ENCODE assay signal across 1 cellular context in genomic region chr5:146446861-146447733, GRCh38.
TF ChIP-seq lines count a peak whose summit lies in the region.

TCERG1 (plus strand) TSS chr5:146447333; CDS start chr5:146447350, 17 bp downstream.

TF ChIP-seq in HepG2, 621 proteins besides CTCF, POLR2A, EP300 and RAD21 (continued from another document and continues in another):
- TF ChIP-seq ZSCAN20 (CRISPR knock-in tag; IDR thresholded peaks at IDR 0.05; ENCODE audit: borderline replicate concordance): peak; percentile 76
- TF ChIP-seq, protein P1, sequence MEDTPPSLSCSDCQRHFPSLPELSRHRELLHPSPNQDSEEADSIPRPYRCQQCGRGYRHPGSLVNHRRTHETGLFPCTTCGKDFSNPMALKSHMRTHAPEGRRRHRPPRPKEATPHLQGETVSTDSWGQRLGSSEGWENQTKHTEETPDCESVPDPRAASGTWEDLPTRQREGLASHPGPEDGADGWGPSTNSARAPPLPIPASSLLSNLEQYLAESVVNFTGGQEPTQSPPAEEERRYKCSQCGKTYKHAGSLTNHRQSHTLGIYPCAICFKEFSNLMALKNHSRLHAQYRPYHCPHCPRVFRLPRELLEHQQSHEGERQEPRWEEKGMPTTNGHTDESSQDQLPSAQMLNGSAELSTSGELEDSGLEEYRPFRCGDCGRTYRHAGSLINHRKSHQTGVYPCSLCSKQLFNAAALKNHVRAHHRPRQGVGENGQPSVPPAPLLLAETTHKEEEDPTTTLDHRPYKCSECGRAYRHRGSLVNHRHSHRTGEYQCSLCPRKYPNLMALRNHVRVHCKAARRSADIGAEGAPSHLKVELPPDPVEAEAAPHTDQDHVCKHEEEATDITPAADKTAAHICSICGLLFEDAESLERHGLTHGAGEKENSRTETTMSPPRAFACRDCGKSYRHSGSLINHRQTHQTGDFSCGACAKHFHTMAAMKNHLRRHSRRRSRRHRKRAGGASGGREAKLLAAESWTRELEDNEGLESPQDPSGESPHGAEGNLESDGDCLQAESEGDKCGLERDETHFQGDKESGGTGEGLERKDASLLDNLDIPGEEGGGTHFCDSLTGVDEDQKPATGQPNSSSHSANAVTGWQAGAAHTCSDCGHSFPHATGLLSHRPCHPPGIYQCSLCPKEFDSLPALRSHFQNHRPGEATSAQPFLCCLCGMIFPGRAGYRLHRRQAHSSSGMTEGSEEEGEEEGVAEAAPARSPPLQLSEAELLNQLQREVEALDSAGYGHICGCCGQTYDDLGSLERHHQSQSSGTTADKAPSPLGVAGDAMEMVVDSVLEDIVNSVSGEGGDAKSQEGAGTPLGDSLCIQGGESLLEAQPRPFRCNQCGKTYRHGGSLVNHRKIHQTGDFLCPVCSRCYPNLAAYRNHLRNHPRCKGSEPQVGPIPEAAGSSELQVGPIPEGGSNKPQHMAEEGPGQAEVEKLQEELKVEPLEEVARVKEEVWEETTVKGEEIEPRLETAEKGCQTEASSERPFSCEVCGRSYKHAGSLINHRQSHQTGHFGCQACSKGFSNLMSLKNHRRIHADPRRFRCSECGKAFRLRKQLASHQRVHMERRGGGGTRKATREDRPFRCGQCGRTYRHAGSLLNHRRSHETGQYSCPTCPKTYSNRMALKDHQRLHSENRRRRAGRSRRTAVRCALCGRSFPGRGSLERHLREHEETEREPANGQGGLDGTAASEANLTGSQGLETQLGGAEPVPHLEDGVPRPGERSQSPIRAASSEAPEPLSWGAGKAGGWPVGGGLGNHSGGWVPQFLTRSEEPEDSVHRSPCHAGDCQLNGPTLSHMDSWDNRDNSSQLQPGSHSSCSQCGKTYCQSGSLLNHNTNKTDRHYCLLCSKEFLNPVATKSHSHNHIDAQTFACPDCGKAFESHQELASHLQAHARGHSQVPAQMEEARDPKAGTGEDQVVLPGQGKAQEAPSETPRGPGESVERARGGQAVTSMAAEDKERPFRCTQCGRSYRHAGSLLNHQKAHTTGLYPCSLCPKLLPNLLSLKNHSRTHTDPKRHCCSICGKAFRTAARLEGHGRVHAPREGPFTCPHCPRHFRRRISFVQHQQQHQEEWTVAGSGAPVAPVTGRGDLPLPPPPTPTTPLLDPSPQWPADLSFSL (CRISPR knock-in tag; IDR thresholded peaks at IDR 0.05): no peak
- peak; percentile 92 for TF ChIP-seq POLR2G (IDR thresholded peaks at IDR 0.05; ENCODE audit: low read depth, low read length)
- 0 out of 2 replicates have a peak, but pooled peaks have one; percentile 22 for TF ChIP-seq CAMTA2 (CRISPR knock-in tag; IDR thresholded peaks at IDR 0.05; ENCODE audit: borderline replicate concordance)
- TF ChIP-seq KLF13 (CRISPR knock-in tag; IDR thresholded peaks at IDR 0.05): 0 out of 2 replicates have a peak, but pooled peaks have one; percentile 40
- 0 out of 2 replicates have a peak, but pooled peaks have one; percentile 57 for TF ChIP-seq RFXANK (CRISPR knock-in tag; IDR thresholded peaks at IDR 0.05)
- no peak for TF ChIP-seq MBD4 (IDR thresholded peaks at IDR 0.05; ENCODE audit: borderline replicate concordance, low read length)
- TF ChIP-seq ONECUT2 (CRISPR knock-in tag; IDR thresholded peaks at IDR 0.05): no peak
- no peak; the same call in 1 of the 2 replicates for TF ChIP-seq ZNF33B (CRISPR knock-in tag; IDR thresholded peaks at IDR 0.05)
- TF ChIP-seq ZNF891 (CRISPR knock-in tag; IDR thresholded peaks at IDR 0.05): no peak
- no peak for TF ChIP-seq CHD4 (IDR thresholded peaks at IDR 0.05; ENCODE audit: borderline replicate concordance, low read length)
- no peak for TF ChIP-seq SRSF4 (IDR thresholded peaks at IDR 0.05; ENCODE audit: low read depth, low read length, poor library complexity, severe bottlenecking)
- TF ChIP-seq ZNF629 (CRISPR knock-in tag; conservative IDR thresholded peaks at IDR 0.05): no peak
- peak; percentile 70 for TF ChIP-seq ELF3 (CRISPR knock-in tag; IDR thresholded peaks at IDR 0.05)
- TF ChIP-seq PRDM10 (CRISPR knock-in tag; IDR thresholded peaks at IDR 0.05; ENCODE audit: low read depth): peak; percentile 46; the same call in 1 of the 2 replicates
- TF ChIP-seq IRF2 (CRISPR knock-in tag; IDR thresholded peaks at IDR 0.05): peak; percentile 86; the same call in 1 of the 2 replicates
- TF ChIP-seq CREM (IDR thresholded peaks at IDR 0.05): peak; percentile 86
- no peak for TF ChIP-seq CREM (CRISPR knock-in tag; IDR thresholded peaks at IDR 0.05)
- TF ChIP-seq KAT2B (IDR thresholded peaks at IDR 0.05; ENCODE audit: borderline replicate concordance, low read depth, low read length): no peak
- TF ChIP-seq DNMT1 (CRISPR knock-in tag; IDR thresholded peaks at IDR 0.05): no peak
- TF ChIP-seq ZSCAN31 (CRISPR knock-in tag; IDR thresholded peaks at IDR 0.05; ENCODE audit: low read depth): no peak
- TF ChIP-seq LBX2 (CRISPR knock-in tag; IDR thresholded peaks at IDR 0.05; ENCODE audit: borderline replicate concordance): no peak
- TF ChIP-seq PLRG1 (conservative IDR thresholded peaks at IDR 0.05): no peak
- peak; percentile 96 for TF ChIP-seq ZFX (CRISPR knock-in tag; IDR thresholded peaks at IDR 0.05; ENCODE audit: low read depth)
- TF ChIP-seq MEIS1 (CRISPR knock-in tag; IDR thresholded peaks at IDR 0.05; ENCODE audit: borderline replicate concordance): 0 out of 2 replicates have a peak, but pooled peaks have one; percentile 24
- TF ChIP-seq ZIK1 (CRISPR knock-in tag; IDR thresholded peaks at IDR 0.05; ENCODE audit: borderline replicate concordance, low read depth): no peak
- TF ChIP-seq, protein P2, sequence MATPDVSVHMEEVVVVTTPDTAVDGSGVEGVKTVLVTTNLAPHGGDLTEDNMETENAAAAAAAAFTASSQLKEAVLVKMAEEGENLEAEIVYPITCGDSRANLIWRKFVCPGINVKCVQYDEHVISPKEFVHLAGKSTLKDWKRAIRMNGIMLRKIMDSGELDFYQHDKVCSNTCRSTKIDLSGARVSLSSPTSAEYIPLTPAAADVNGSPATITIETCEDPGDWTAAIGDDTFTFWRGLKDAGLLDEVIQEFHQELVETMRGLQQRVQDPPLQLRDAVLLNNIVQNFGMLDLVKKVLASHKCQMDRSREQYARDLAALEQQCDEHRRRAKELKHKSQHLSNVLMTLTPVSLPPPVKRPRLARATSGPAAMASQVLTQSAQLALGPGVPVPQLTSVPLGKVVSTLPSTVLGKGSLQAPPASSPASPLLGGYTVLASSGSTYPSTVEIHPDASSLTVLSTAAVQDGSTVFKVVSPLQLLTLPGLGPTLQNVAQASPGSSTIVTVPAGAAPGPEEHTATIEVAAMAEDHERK (CRISPR knock-in tag; IDR thresholded peaks at IDR 0.05; ENCODE audit: low read depth): no peak
- peak; percentile 88 for TF ChIP-seq MXD4 (CRISPR knock-in tag; IDR thresholded peaks at IDR 0.05)
- no peak; the same call in 1 of the 2 replicates for TF ChIP-seq ZZZ3 (CRISPR knock-in tag; IDR thresholded peaks at IDR 0.05; ENCODE audit: borderline replicate concordance)
- TF ChIP-seq MZF1 (CRISPR knock-in tag; IDR thresholded peaks at IDR 0.05; ENCODE audit: borderline replicate concordance): no peak
- TF ChIP-seq DPF2 (CRISPR knock-in tag; IDR thresholded peaks at IDR 0.05; ENCODE audit: borderline replicate concordance, low read depth): no peak
- TF ChIP-seq JDP2 (CRISPR knock-in tag; IDR thresholded peaks at IDR 0.05; ENCODE audit: borderline replicate concordance): no peak
- TF ChIP-seq, protein P3, sequence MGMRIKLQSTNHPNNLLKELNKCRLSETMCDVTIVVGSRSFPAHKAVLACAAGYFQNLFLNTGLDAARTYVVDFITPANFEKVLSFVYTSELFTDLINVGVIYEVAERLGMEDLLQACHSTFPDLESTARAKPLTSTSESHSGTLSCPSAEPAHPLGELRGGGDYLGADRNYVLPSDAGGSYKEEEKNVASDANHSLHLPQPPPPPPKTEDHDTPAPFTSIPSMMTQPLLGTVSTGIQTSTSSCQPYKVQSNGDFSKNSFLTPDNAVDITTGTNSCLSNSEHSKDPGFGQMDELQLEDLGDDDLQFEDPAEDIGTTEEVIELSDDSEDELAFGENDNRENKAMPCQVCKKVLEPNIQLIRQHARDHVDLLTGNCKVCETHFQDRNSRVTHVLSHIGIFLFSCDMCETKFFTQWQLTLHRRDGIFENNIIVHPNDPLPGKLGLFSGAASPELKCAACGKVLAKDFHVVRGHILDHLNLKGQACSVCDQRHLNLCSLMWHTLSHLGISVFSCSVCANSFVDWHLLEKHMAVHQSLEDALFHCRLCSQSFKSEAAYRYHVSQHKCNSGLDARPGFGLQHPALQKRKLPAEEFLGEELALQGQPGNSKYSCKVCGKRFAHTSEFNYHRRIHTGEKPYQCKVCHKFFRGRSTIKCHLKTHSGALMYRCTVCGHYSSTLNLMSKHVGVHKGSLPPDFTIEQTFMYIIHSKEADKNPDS (CRISPR knock-in tag; IDR thresholded peaks at IDR 0.05): no peak
- no peak; the same call in 1 of the 2 replicates for TF ChIP-seq HOXA5 (CRISPR knock-in tag; IDR thresholded peaks at IDR 0.05)
- no peak for TF ChIP-seq ZNF780A (CRISPR knock-in tag; IDR thresholded peaks at IDR 0.05)
- peak; percentile 77; the same call in 1 of the 2 replicates for TF ChIP-seq ZXDC (CRISPR knock-in tag; IDR thresholded peaks at IDR 0.05)
- no peak for TF ChIP-seq ZNF414 (CRISPR knock-in tag; IDR thresholded peaks at IDR 0.05)
- TF ChIP-seq NCOR1 (IDR thresholded peaks at IDR 0.05; ENCODE audit: borderline replicate concordance, low read length): no peak; the same call in 1 of the 2 replicates
- no peak for TF ChIP-seq RELA (CRISPR knock-in tag; IDR thresholded peaks at IDR 0.05)
- no peak; the same call in 1 of the 2 replicates for TF ChIP-seq NKX3-1 (CRISPR knock-in tag; IDR thresholded peaks at IDR 0.05)
- TF ChIP-seq ARHGAP35 (CRISPR knock-in tag; IDR thresholded peaks at IDR 0.05; ENCODE audit: borderline replicate concordance): 0 out of 2 replicates have a peak, but pooled peaks have one; percentile 45
- TF ChIP-seq ZNF24 (IDR thresholded peaks at IDR 0.05): no peak
- TF ChIP-seq, protein P4, sequence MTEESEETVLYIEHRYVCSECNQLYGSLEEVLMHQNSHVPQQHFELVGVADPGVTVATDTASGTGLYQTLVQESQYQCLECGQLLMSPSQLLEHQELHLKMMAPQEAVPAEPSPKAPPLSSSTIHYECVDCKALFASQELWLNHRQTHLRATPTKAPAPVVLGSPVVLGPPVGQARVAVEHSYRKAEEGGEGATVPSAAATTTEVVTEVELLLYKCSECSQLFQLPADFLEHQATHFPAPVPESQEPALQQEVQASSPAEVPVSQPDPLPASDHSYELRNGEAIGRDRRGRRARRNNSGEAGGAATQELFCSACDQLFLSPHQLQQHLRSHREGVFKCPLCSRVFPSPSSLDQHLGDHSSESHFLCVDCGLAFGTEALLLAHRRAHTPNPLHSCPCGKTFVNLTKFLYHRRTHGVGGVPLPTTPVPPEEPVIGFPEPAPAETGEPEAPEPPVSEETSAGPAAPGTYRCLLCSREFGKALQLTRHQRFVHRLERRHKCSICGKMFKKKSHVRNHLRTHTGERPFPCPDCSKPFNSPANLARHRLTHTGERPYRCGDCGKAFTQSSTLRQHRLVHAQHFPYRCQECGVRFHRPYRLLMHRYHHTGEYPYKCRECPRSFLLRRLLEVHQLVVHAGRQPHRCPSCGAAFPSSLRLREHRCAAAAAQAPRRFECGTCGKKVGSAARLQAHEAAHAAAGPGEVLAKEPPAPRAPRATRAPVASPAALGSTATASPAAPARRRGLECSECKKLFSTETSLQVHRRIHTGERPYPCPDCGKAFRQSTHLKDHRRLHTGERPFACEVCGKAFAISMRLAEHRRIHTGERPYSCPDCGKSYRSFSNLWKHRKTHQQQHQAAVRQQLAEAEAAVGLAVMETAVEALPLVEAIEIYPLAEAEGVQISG (CRISPR knock-in tag; IDR thresholded peaks at IDR 0.05): peak; percentile 99
